ENCODE assay signal across 16 cellular contexts in genomic region chr4:4428966-4429875, GRCh38. TPM values are rescaled to one million over a fixed set of nuclear protein-coding genes. Genes with fewer than 3 reads are reported as not detected.
DNase-seq lines count a peak whose midpoint lies in the region; ATAC-seq and FAIRE-seq lines count a peak whose summit lies in the region.
"Had no signal": no experiment of that assay in that cellular context is flagged by ENCODE, and none has a peak within 500 bp of the region (broad histone marks: within the 10 kb centered on the region; RNA-seq: fewer than 3 reads in every experiment).

No MANE protein-coding gene starts in this region.

- peaks cover 27 to 40% of the 10 kb centered on the region in 2 donors for H3K36me3 Mint-ChIP-seq in stimulated activated naive B cell treated with anti-CD40 and anti-IgM and Interleukin-4, amounts not matched to agents 10 μg/mL and 1 μg/mL and 100 μg/mL, for 72 hours

- H3K4me1 Mint-ChIP-seq in stimulated activated naive B cell treated with anti-CD40 and anti-IgM and Interleukin-4, amounts not matched to agents 10 μg/mL and 1 μg/mL and 100 μg/mL, for 72 hours = no peaks in the 10 kb centered on the region

- DNase-seq in Ammon's horn (ENCODE audit: low spot score) (peak; percentile 46), NCI-H524 treated with DMSO at 0.1 percent for 48 hours (lab: John Stamatoyannopoulos, UW) (peak; percentile 55), foreskin melanocyte (peak; percentile 56), pons (ENCODE audit: low spot score) (peak; percentile 69), frontal cortex (ENCODE audit: low spot score in 2 of 2) (no peak), ACHN (no peak), dedifferentiated amniotic fluid mesenchymal stem cell (ENCODE audit: extremely low spot score) (no peak)
- no peak for DNase-seq in stimulated activated naive B cell treated with anti-CD40 and anti-IgM and Interleukin-4, amounts not matched to agents 10 μg/mL and 1 μg/mL and 100 μg/mL, for 72 hours
- DNase-seq: 8988T, C1 segment of cervical spinal cord, H9, IMR-90, NCI-H1417, NCI-H2081 treated with DMSO at 0.1 percent for 48 hours, NCI-H526 treated with DMSO at 0.1 percent for 48 hours, SK-N-SH had no signal

- in situ Hi-C loops in ACHN (cut with HindIII; ENCODE audit: low pct_ligation_motif_present, low pct_unique_long_range_greater_than_20kb, low sequenced_read_pairs) = no loop called here

- no peak overlapping the region for H3K4me3 Mint-ChIP-seq in stimulated activated naive B cell treated with anti-CD40 and anti-IgM and Interleukin-4, amounts not matched to agents 10 μg/mL and 1 μg/mL and 100 μg/mL, for 72 hours
- H3K4me3 Mint-ChIP-seq: H9 had no signal

- no peak for FAIRE-seq in frontal cortex (lab: Jason Lieb, UNC)

- H3K27me3 Mint-ChIP-seq in stimulated activated naive B cell treated with anti-CD40 and anti-IgM and Interleukin-4, amounts not matched to agents 10 μg/mL and 1 μg/mL and 100 μg/mL, for 72 hours = no peaks in the 10 kb centered on the region

- H3K9me3 Mint-ChIP-seq in stimulated activated naive B cell treated with anti-CD40 and anti-IgM and Interleukin-4, amounts not matched to agents 10 μg/mL and 1 μg/mL and 100 μg/mL, for 72 hours = no peaks in the 10 kb centered on the region
- H3K9me3 Mint-ChIP-seq: H9 had no signal

- H3K27ac Mint-ChIP-seq in stimulated activated naive B cell treated with anti-CD40 and anti-IgM and Interleukin-4, amounts not matched to agents 10 μg/mL and 1 μg/mL and 100 μg/mL, for 72 hours = no peak overlapping the region
- H3K27ac Mint-ChIP-seq: H9 had no signal

- no peak for ATAC-seq in stimulated activated naive B cell treated with anti-CD40 and anti-IgM and Interleukin-4, amounts not matched to agents 10 μg/mL and 1 μg/mL and 100 μg/mL, for 72 hours (replicated peaks)

RNA-seq across cellular contexts. Expression of gene NSG1, which starts 42.3 kb away (rescaled TPM):
- 302 TPM for total RNA-seq in frontal cortex

Comparison
In these comparisons a context has a peak if more than half of its experiments do, and no peak if none do; other contexts are left out.
1. DNase-seq: peak in Ammon's horn (single experiment), NCI-H524 treated with DMSO at 0.1 percent for 48 hours (single experiment), foreskin melanocyte (single experiment) and pons (single experiment); none in frontal cortex (0 of 2), ACHN (single experiment), dedifferentiated amniotic fluid mesenchymal stem cell (single experiment) and stimulated activated naive B cell treated with anti-CD40 and anti-IgM and Interleukin-4, amounts not matched to agents 10 μg/mL and 1 μg/mL and 100 μg/mL, for 72 hours (single experiment).